Comparison of ENCODE assay signal across 9 cellular contexts in genomic region chr17:3891626-3892094, GRCh38. TPM values are rescaled to one million over a fixed set of nuclear protein-coding genes. Genes with fewer than 3 reads are reported as not detected.
DNase-seq lines count a peak whose midpoint lies in the region; ATAC-seq and TF ChIP-seq lines count a peak whose summit lies in the region.
"Had no signal": no experiment of that assay in that cellular context is flagged by ENCODE, and none has a peak within 500 bp of the region (broad histone marks: within the 10 kb centered on the region; RNA-seq: fewer than 3 reads in every experiment).

No MANE protein-coding gene starts in this region.

- no peak for TF ChIP-seq POLR2A in esophagus muscularis mucosa (IDR thresholded peaks at IDR 0.05; ENCODE audit: low read depth)
- no peak for TF ChIP-seq POLR2A in sigmoid colon (IDR thresholded peaks at IDR 0.05)
- no peak for TF ChIP-seq POLR2A in lower leg skin (IDR thresholded peaks at IDR 0.05)

- H3K9me3 ChIP-seq in RWPE2 (ENCODE audit: severe bottlenecking) (no peaks in the 10 kb centered on the region), esophagus muscularis mucosa (no peaks in the 10 kb centered on the region), sigmoid colon (no peaks in the 10 kb centered on the region)

- intact Hi-C loops in esophagus muscularis mucosa (cut with DNase I) (no loop called here), sigmoid colon (cut with DNase I) (loop anchor here (2.0 to 5.0 kb wide), 2 partner anchors 45 to 56 kb away; partner anchors contain the start of gene NCBP3), lower leg skin (cut with DNase I; ENCODE audit: low total_unique reads) (no loop called here)

- H3K36me3 ChIP-seq in RWPE2 (ENCODE audit: low read depth) (no peaks in the 10 kb centered on the region), esophagus muscularis mucosa (no peaks in the 10 kb centered on the region), sigmoid colon (no peaks in the 10 kb centered on the region)

- H3K27ac ChIP-seq in RWPE2 (ENCODE audit: poor library complexity, severe bottlenecking) (peak overlapping the region; percentile 78), esophagus muscularis mucosa (replicated peaks in 1 of 4) (peak overlapping the region; percentile 88 to 91 (median 90)), sigmoid colon (peak overlapping the region; percentile 86 to 96 (median 90))

- ATAC-seq in RWPE2 (ENCODE audit: low read depth) (no peak), HG02973 (IDR thresholded peaks at IDR 0.05; ENCODE audit: unreplicated experiment) (no peak), HG03196 (IDR thresholded peaks at IDR 0.05; ENCODE audit: unreplicated experiment) (no peak), HG03135 (IDR thresholded peaks at IDR 0.05; ENCODE audit: unreplicated experiment) (no peak)

- 44% methylated on average over 8 of the region's 12 CpGs for whole genome bisulfite sequencing in esophagus muscularis mucosa
- 32 to 51% methylated on average over 12 of the region's 12 CpGs for WGBS in sigmoid colon, 2 donors
- whole genome bisulfite sequencing in lower leg skin, 2 donors, result 38 to 64% methylated on average over 10 to 12 of the region's 12 CpGs

- H3K4me1 ChIP-seq in RWPE2 (ENCODE audit: insufficient read depth, poor library complexity, severe bottlenecking) (peaks cover 40% of the 10 kb centered on the region), esophagus muscularis mucosa (peaks cover 91 to 97% (median 94%) of the 10 kb centered on the region in 4 donors), sigmoid colon (peaks cover 0 to 82% (median 79%) of the 10 kb centered on the region in 4 donors)

- DNase-seq in EL, result peak; percentile 35
- DNase-seq in RWPE2 (ENCODE audit: low spot score), result no peak
- no peak for DNase-seq in esophagus muscularis mucosa (ENCODE audit: extremely low spot score)
- no peak for DNase-seq in sigmoid colon
- DNase-seq in lower leg skin (ENCODE audit: low spot score in 2 of 2), result no peak

- H3K27me3 ChIP-seq in RWPE2 (ENCODE audit: insufficient read depth, poor library complexity, severe bottlenecking), result no peaks in the 10 kb centered on the region
- no peaks in the 10 kb centered on the region for H3K27me3 ChIP-seq in esophagus muscularis mucosa
- no peaks in the 10 kb centered on the region for H3K27me3 ChIP-seq in sigmoid colon

- no peak for TF ChIP-seq CTCF in RWPE2 (IDR thresholded peaks at IDR 0.05; ENCODE audit: poor library complexity, severe bottlenecking)
- no peak for TF ChIP-seq CTCF in esophagus muscularis mucosa (IDR thresholded peaks at IDR 0.05)
- no peak for TF ChIP-seq CTCF in sigmoid colon (IDR thresholded peaks at IDR 0.05)
- no peak for TF ChIP-seq CTCF in lower leg skin (IDR thresholded peaks at IDR 0.05)

- H3K4me3 ChIP-seq in RWPE2 (ENCODE audit: severe bottlenecking), result peak overlapping the region; percentile 69
- peak overlapping the region; percentile 60 to 88 (median 74) for H3K4me3 ChIP-seq in esophagus muscularis mucosa
- H3K4me3 ChIP-seq in sigmoid colon, result peak overlapping the region; percentile 57 to 76 (median 70)
- H3K4me3 ChIP-seq in lower leg skin (ENCODE audit: low read depth, poor library complexity, severe bottlenecking), result no peak overlapping the region

- no peak for TF ChIP-seq EP300 in esophagus muscularis mucosa (IDR thresholded peaks at IDR 0.05)
- TF ChIP-seq EP300 in sigmoid colon (IDR thresholded peaks at IDR 0.05), result no peak

RNA-seq across cellular contexts. Expression of gene CAMKK1, which starts 1.2 kb away (rescaled TPM):
- 1 to 10 TPM; 2.9 to 8.8 (median 4.4) TPM for total RNA-seq in esophagus muscularis mucosa
- 10 to 100 TPM in 1 of 4 donors, 1 to 10 TPM in 3; 3.8 to 12.8 (median 8.1) TPM for total RNA-seq in sigmoid colon
- polyA plus RNA-seq in sigmoid colon, result 1 to 10 TPM in 2 of 3 donors, under 1 TPM in 1; 0.92 to 6.3 (median 2.4) TPM
- total RNA-seq in lower leg skin, result 10 to 100 TPM in 3 of 4 donors, 1 to 10 TPM in 1; 7.3 to 21.2 (median 14.6) TPM

RNA-seq across cellular contexts. Expression of gene P2RX1, which starts 24.6 kb away (rescaled TPM):
- total RNA-seq in esophagus muscularis mucosa (10 to 100 TPM in 2 of 4 donors, 1 to 10 TPM in 2; 3.7 to 26.0 (median 10.2) TPM), sigmoid colon (10 to 100 TPM in 2 of 4 donors, 1 to 10 TPM in 2; 3.6 to 55.9 (median 10.0) TPM), lower leg skin (1 to 10 TPM in 2 of 4 donors, under 1 TPM in 2; 0.56 to 5.0 (median 1.0) TPM)
- polyA plus RNA-seq in sigmoid colon, result 1 to 10 TPM in 1 of 3 donors, under 1 TPM in 2; 0.46 to 4.3 (median 0.60) TPM
- total RNA-seq: SK-MEL-5 had no signal

RNA-seq across cellular contexts. Expression of gene NCBP3, which starts 45.6 kb away (rescaled TPM):
- total RNA-seq in esophagus muscularis mucosa (10 to 100 TPM; 15.0 to 33.9 (median 21.9) TPM), sigmoid colon (10 to 100 TPM; 20.9 to 23.0 (median 21.7) TPM), lower leg skin (10 to 100 TPM; 21.6 to 24.4 (median 23.3) TPM)
- polyA plus RNA-seq in sigmoid colon, result 10 to 100 TPM in 2 of 3 donors, 1 to 10 TPM in 1; 8.4 to 34.8 (median 11.6) TPM
